ENCODE assay signal across 16 cellular contexts in the genomic region with DNA sequence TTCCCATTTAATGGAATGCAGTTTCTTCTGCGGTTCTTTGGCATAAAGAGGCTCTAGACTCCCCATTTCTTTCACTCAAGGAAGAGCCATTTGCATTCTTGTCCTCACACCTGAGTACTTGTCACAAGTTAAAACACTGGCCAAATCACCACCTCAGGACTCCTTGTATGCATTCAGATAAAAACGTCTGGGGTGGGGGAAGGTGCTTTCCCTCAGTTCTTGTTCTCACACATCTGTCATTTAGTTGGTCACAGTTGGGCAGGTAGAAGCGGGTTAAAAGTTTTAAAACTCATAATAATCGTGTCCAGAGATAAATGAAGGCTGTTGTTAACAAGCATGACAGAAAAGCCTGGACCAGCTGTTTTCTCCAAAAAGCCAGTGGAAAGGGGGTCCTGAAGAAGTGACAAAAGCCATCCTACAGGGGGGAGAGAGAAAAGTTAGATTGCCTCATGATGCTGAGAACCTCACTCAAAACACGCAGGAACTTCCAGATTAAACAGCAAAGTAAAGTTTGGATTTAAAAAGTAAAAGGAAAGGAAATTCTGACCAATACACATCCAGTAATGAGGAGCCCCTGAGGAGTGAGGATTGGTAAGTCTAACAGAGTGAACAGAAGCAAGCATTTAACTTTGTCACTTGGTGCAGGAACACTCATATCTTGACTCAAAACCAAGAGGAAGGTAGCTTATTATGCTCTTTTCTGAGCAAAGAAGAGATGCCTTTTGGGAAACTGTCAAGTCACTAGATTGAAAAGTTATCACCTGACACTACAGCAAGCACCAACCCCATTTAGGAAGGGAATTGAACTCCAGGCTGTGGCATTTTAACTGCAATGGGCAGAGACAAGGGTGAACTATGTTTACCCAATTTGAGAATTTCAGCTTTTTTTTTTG. TPM values are rescaled to one million over a fixed set of nuclear protein-coding genes. Genes with fewer than 3 reads are reported as not detected.
A peak's percentile ranks its signal among the peaks of the same experiment; 100 is the strongest.
DNase-seq lines count a peak whose midpoint lies in the region; ATAC-seq and TF ChIP-seq lines count a peak whose summit lies in the region.
"Had no signal": no experiment of that assay in that cellular context is flagged by ENCODE, and none has a peak within 500 bp of the region (broad histone marks: within the 10 kb centered on the region; RNA-seq: fewer than 3 reads in every experiment).

No MANE protein-coding gene starts in this region.

- H2BK5ac ChIP-seq in mesenchymal stem cell (ENCODE audit: low read depth, low read length, poor library complexity, severe bottlenecking), result no peak overlapping the region

- H3K36me3 ChIP-seq in mesenchymal stem cell (ENCODE audit: control insufficient read depth in 1 of 2, insufficient read depth in 2 of 2, low read depth in 1 of 2, low read length in 2 of 2), result no peaks in the 10 kb centered on the region
- no peaks in the 10 kb centered on the region for H3K36me3 ChIP-seq in thyroid gland
- H3K36me3 ChIP-seq: esophagus muscularis mucosa had no signal

- TF ChIP-seq CTCF in thyroid gland (IDR thresholded peaks at IDR 0.05), result no peak

- TF ChIP-seq POLR2A in thyroid gland (IDR thresholded peaks at IDR 0.05), result no peak

- H3K27ac ChIP-seq in mesenchymal stem cell (ENCODE audit: low read length, poor library complexity, severe bottlenecking), result no peak overlapping the region
- no peak overlapping the region for H3K27ac ChIP-seq in thyroid gland
- no peak overlapping the region for H3K27ac ChIP-seq in substantia nigra (ENCODE audit: low read depth, low read length, poor library complexity, severe bottlenecking)
- H3K27ac ChIP-seq: esophagus muscularis mucosa, RWPE1 had no signal

- H3K9ac ChIP-seq in mesenchymal stem cell (ENCODE audit: low read length), result peak overlapping the region; percentile 12

- no peak overlapping the region for H3K4ac ChIP-seq in mesenchymal stem cell (ENCODE audit: low read depth in 1 of 2, low read length in 2 of 2)

- H2AK5ac ChIP-seq in mesenchymal stem cell (ENCODE audit: low read length, severe bottlenecking), result no peak overlapping the region

- H4K91ac ChIP-seq in mesenchymal stem cell (ENCODE audit: low read length), result no peak overlapping the region

- H3K4me3 ChIP-seq in mesenchymal stem cell (ENCODE audit: insufficient read depth in 1 of 2, low read depth in 1 of 2, low read length in 2 of 2) (no peak overlapping the region), thyroid gland (replicated peaks in 1 of 3) (no peak overlapping the region)
- H3K4me3 ChIP-seq: esophagus muscularis mucosa had no signal

- peaks cover 6 to 12% of the 10 kb centered on the region in 2 experiments for H3K27me3 ChIP-seq in mesenchymal stem cell (ENCODE audit: control insufficient read depth in 1 of 2, insufficient read depth in 1 of 2, low read length in 2 of 2)
- H3K27me3 ChIP-seq in thyroid gland, result no peaks in the 10 kb centered on the region

- H2BK12ac ChIP-seq in mesenchymal stem cell (ENCODE audit: low read length in 2 of 2), result no peak overlapping the region

- no peak for DNase-seq in mesenchymal stem cell
- DNase-seq in thyroid gland, result no peak
- no peak for DNase-seq in DMS 273 treated with DMSO at 0.1 percent for 48 hours (lab: John Stamatoyannopoulos, UW)
- DNase-seq in NOMO-1 treated with DMSO at 0.1 percent for 48 hours (lab: John Stamatoyannopoulos, UW; ENCODE audit: unreplicated experiment), result no peak
- no peak for DNase-seq in substantia nigra (lab: John Stamatoyannopoulos, UW)
- DNase-seq: C1 segment of cervical spinal cord; NCI-H1048; NCI-H446; stimulated activated naive CD4-positive, alpha-beta T cell had no signal

- no peak overlapping the region for H3K23ac ChIP-seq in mesenchymal stem cell (ENCODE audit: low read length in 2 of 2)

- no peak overlapping the region for H4K8ac ChIP-seq in mesenchymal stem cell (ENCODE audit: low read length)

- intact Hi-C loops in thyroid gland (cut with DNase I), result no loop called here

- 72% methylated on average over 3 of the region's 5 CpGs for WGBS in mesenchymal stem cell
- 72 to 82% methylated on average over 5 of the region's 5 CpGs for WGBS in thyroid gland, 2 donors

- no peak overlapping the region for H2BK15ac ChIP-seq in mesenchymal stem cell (ENCODE audit: low read depth, poor library complexity, severe bottlenecking)

- no peaks in the 10 kb centered on the region for H3K9me3 ChIP-seq in mesenchymal stem cell (ENCODE audit: control insufficient read depth, low read length)
- no peaks in the 10 kb centered on the region for H3K9me3 ChIP-seq in thyroid gland
- H3K9me3 ChIP-seq: esophagus muscularis mucosa had no signal

- H3K4me1 ChIP-seq in mesenchymal stem cell (ENCODE audit: control insufficient read depth, insufficient read depth, low read depth, low read length), result no peaks in the 10 kb centered on the region
- peaks cover 8 to 10% of the 10 kb centered on the region in 2 donors for H3K4me1 ChIP-seq in thyroid gland

- H3K79me1 ChIP-seq in mesenchymal stem cell (replicated peaks; ENCODE audit: low read length, poor library complexity, severe bottlenecking), result no peaks in the 10 kb centered on the region

- H2BK120ac ChIP-seq in mesenchymal stem cell (ENCODE audit: low read depth, low read length), result no peak overlapping the region

- H3K4me2 ChIP-seq in mesenchymal stem cell (ENCODE audit: low read length, poor library complexity, severe bottlenecking), result no peak overlapping the region

- H3K14ac ChIP-seq in mesenchymal stem cell (ENCODE audit: low read length in 2 of 2), result no peak overlapping the region

- peak; percentile 57 for ATAC-seq in GM18867 (IDR thresholded peaks at IDR 0.05; ENCODE audit: unreplicated experiment)
- peak; percentile 59 for ATAC-seq in GM21576 (IDR thresholded peaks at IDR 0.05; ENCODE audit: unreplicated experiment)
- ATAC-seq in HG03095 (IDR thresholded peaks at IDR 0.05; ENCODE audit: unreplicated experiment), result peak; percentile 52

- no peak overlapping the region for H3K18ac ChIP-seq in mesenchymal stem cell (ENCODE audit: low read depth in 1 of 2, low read length in 2 of 2)

- H2AFZ ChIP-seq in mesenchymal stem cell (ENCODE audit: low read depth, low read length), result no peak overlapping the region

RNA-seq across cellular contexts. Expression of a gene that starts 2.8 kb away (rescaled TPM):
- polyA plus RNA-seq in mesenchymal stem cell (2013, experiment 1 of 2), result 0.06 TPM
- not detected for polyA plus RNA-seq in mesenchymal stem cell (2013, experiment 2 of 2)
- under 1 TPM in 1 of 4 donors, not detected in 3; 0.58 TPM for total RNA-seq in thyroid gland
- total RNA-seq: chondrocyte, mesenteric fat pad had no signal
